In the genomic region with DNA sequence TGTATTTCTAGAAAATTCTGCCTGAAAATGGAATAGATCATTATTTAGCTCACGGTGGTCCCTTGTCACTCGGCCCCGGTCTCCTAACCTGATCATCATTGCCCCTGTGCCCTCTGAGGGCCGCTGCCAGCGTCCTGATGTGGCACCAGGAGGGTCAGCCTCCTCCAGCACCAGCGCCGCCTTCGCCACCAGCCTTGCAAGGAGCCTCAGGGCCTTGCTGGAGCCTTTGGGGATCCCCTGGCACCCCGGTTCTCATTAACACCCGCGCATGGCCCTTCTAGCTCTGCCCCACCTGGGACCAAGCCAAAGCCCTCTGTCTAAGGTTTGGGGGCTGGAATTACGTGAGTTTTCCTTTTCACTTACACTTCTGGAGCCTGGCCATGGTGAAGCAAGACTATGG, we compare ENCODE assay signal across 9 cellular contexts.
"Had no signal": no experiment of that assay in that cellular context is flagged by ENCODE, and none has a peak within 500 bp of the region (broad histone marks: within the 10 kb centered on the region; RNA-seq: fewer than 3 reads in every experiment).

No MANE protein-coding gene starts in this region.

- H3K4me3 ChIP-seq: GM23248, GM23338, HAP-1 had no signal

- H3K9me3 ChIP-seq: HAP-1 had no signal

- H3K36me3 ChIP-seq: HAP-1 had no signal

- ATAC-seq: GM23338, HCT116 had no signal

- H3K27ac ChIP-seq: GM23248 had no signal

- H3K4me2 ChIP-seq: GM23338 had no signal

- H3K9me3 Mint-ChIP-seq: GM23338 had no signal

- H3K4me1 Mint-ChIP-seq: GM23338, H9 had no signal

- H3K4me3 Mint-ChIP-seq: GM23338, H9, HFFc6 had no signal

- H3K27ac Mint-ChIP-seq: GM23338, H9, HFFc6 had no signal

- H3K9ac ChIP-seq: GM23248 had no signal

- H3K4me1 ChIP-seq: HAP-1 had no signal

- H2AFZ ChIP-seq: GM23248, GM23338 had no signal

- DNase-seq: GM23248, GOT3, H7, H9, HCEC 1CT, HFFc6 had no signal
